Comparison of ENCODE assay signal across 9 cellular contexts in genomic region chr7:138125598-138126111, GRCh38. TPM values are rescaled to one million over a fixed set of nuclear protein-coding genes. Genes with fewer than 3 reads are reported as not detected.
DNase-seq lines count a peak whose midpoint lies in the region; ATAC-seq and TF ChIP-seq lines count a peak whose summit lies in the region.
"Had no signal": no experiment of that assay in that cellular context is flagged by ENCODE, and none has a peak within 500 bp of the region (broad histone marks: within the 10 kb centered on the region; RNA-seq: fewer than 3 reads in every experiment).

No MANE protein-coding gene starts in this region.

- ATAC-seq in GM21717 (IDR thresholded peaks at IDR 0.05; ENCODE audit: unreplicated experiment) (peak; percentile 69), HG03439 (IDR thresholded peaks at IDR 0.05; ENCODE audit: unreplicated experiment) (no peak)

- H3K4me3 ChIP-seq in suprapubic skin = no peak overlapping the region

- H3K9me3 ChIP-seq in suprapubic skin = no peaks in the 10 kb centered on the region

- H3K36me3 ChIP-seq in suprapubic skin = no peaks in the 10 kb centered on the region

- WGBS in suprapubic skin = 76% methylated on average over 2 of the region's 2 CpGs

- no peaks in the 10 kb centered on the region for H3K27me3 ChIP-seq in suprapubic skin

- TF ChIP-seq POLR2A in suprapubic skin (IDR thresholded peaks at IDR 0.05) = no peak

- TF ChIP-seq EP300 in suprapubic skin (IDR thresholded peaks at IDR 0.05) = no peak

- TF ChIP-seq CTCF in GM10266 (IDR thresholded peaks at IDR 0.05; ENCODE audit: control insufficient read depth, insufficient read depth, low read depth, missing control alignments) = no peak
- no peak for TF ChIP-seq CTCF in suprapubic skin (IDR thresholded peaks at IDR 0.05)

- H3K4me1 ChIP-seq in suprapubic skin = no peaks in the 10 kb centered on the region

- DNase-seq in GM10266 (ENCODE audit: extremely low spot score) = peak; percentile 57
- peak; percentile 96 for DNase-seq in MV-4-11 (lab: John Stamatoyannopoulos, UW)
- peak; percentile 37 for DNase-seq in iris pigment epithelial cell (ENCODE audit: low read depth)
- DNase-seq in AML-193 (lab: John Stamatoyannopoulos, UW) = no peak
- no peak for DNase-seq in suprapubic skin (ENCODE audit: low spot score in 2 of 2)
- no peak for DNase-seq in NCI-H510A (lab: John Stamatoyannopoulos, UW)
- DNase-seq: activated CD4-positive, alpha-beta T cell treated with anti-CD3 and anti-CD28 coated beads, Interleukin-2, amount 50 U/mL, for 48 hours had no signal

- H3K27ac ChIP-seq in suprapubic skin = no peak overlapping the region

RNA-seq across cellular contexts. Expression of gene AKR1D1, which starts 49.4 kb away (rescaled TPM):
- total RNA-seq in suprapubic skin = under 1 TPM in 1 of 4 donors, not detected in 3; 0.39 TPM

Comparison
In these comparisons a context has a peak if more than half of its experiments do, and no peak if none do; other contexts are left out.
1. DNase-seq: peak in GM10266 (single experiment), MV-4-11 (single experiment) and iris pigment epithelial cell (single experiment); none in AML-193 (0 of 2), suprapubic skin (0 of 2) and NCI-H510A (single experiment).